ENCODE assay signal across 8 cellular contexts in genomic region chr19:43620061-43621001, GRCh38. TPM values are rescaled to one million over a fixed set of nuclear protein-coding genes. Genes with fewer than 3 reads are reported as not detected.
DNase-seq lines count a peak whose midpoint lies in the region; ATAC-seq lines count a peak whose summit lies in the region.

No MANE protein-coding gene starts in this region.

- ATAC-seq in activated T-helper 17 cell treated with anti-CD3 and anti-CD28 coated beads, Interleukin-2, amount 50 U/mL, for 72 hours (replicated peaks): no peak
- ATAC-seq in right cardiac atrium: peak in 1 of 2 donors; percentile 3

- no peaks in the 10 kb centered on the region for H3K9me3 ChIP-seq in right cardiac atrium (ENCODE audit: control insufficient read depth, low read length)

- H3K27me3 Mint-ChIP-seq in activated T-helper 17 cell treated with anti-CD3 and anti-CD28 coated beads, Interleukin-2, amount 50 U/mL, for 72 hours: no peaks in the 10 kb centered on the region

- peak; percentile 63 for DNase-seq in NCI-H1417 treated with DMSO at 0.1 percent for 48 hours (lab: John Stamatoyannopoulos, UW)
- DNase-seq in NCI-H1417 (lab: John Stamatoyannopoulos, UW): no peak
- DNase-seq in right cardiac atrium: peak in 1 of 3 donors; percentile 95
- DNase-seq in stimulated activated CD8-positive, alpha-beta memory T cell treated with anti-CD3 and anti-CD28 coated beads, Interleukin-15, amount 100 ng/mL, for 1 hour (ENCODE audit: low read depth): peak; percentile 72
- no peak for DNase-seq in kidney glomerular epithelial cell (lab: John Stamatoyannopoulos, UW)
- DNase-seq in NCI-H2081 (lab: John Stamatoyannopoulos, UW): no peak
- no peak for DNase-seq in GDM1 (lab: John Stamatoyannopoulos, UW)

- WGBS in right cardiac atrium: 40% methylated on average over 23 of the region's 23 CpGs

- peaks cover 7% of the 10 kb centered on the region for H3K36me3 Mint-ChIP-seq in activated T-helper 17 cell treated with anti-CD3 and anti-CD28 coated beads, Interleukin-2, amount 50 U/mL, for 72 hours (ENCODE audit: low read depth)

- H3K9me3 Mint-ChIP-seq in activated T-helper 17 cell treated with anti-CD3 and anti-CD28 coated beads, Interleukin-2, amount 50 U/mL, for 72 hours: no peaks in the 10 kb centered on the region

- peaks cover 6% of the 10 kb centered on the region for H3K4me1 Mint-ChIP-seq in activated T-helper 17 cell treated with anti-CD3 and anti-CD28 coated beads, Interleukin-2, amount 50 U/mL, for 72 hours

- peak overlapping the region; percentile 95 for H3K4me3 Mint-ChIP-seq in activated T-helper 17 cell treated with anti-CD3 and anti-CD28 coated beads, Interleukin-2, amount 50 U/mL, for 72 hours

- H3K4me1 ChIP-seq in right cardiac atrium (ENCODE audit: control insufficient read depth, insufficient read depth, low read length): no peaks in the 10 kb centered on the region

- H3K27me3 ChIP-seq in right cardiac atrium (ENCODE audit: control insufficient read depth, insufficient read depth): no peaks in the 10 kb centered on the region

- H3K27ac Mint-ChIP-seq in activated T-helper 17 cell treated with anti-CD3 and anti-CD28 coated beads, Interleukin-2, amount 50 U/mL, for 72 hours: peak overlapping the region; percentile 97

- peak overlapping the region; percentile 51 for H3K4me3 ChIP-seq in right cardiac atrium (ENCODE audit: low read length)

- intact Hi-C loops in right cardiac atrium (cut with DNase I): no loop called here

- H3K27ac ChIP-seq in right cardiac atrium (ENCODE audit: low read length): peak overlapping the region; percentile 69

RNA-seq across cellular contexts. Expression of gene ZNF428, which starts 0.9 kb away (rescaled TPM):
- total RNA-seq in activated T-helper 17 cell treated with anti-CD3 and anti-CD28 coated beads, Interleukin-2, amount 50 U/mL, for 72 hours: 10 to 100 TPM; 12.9 to 27.6 TPM
- total RNA-seq in right cardiac atrium: 10 to 100 TPM; 41.4 to 50.6 (median 45.7) TPM
- polyA plus RNA-seq in right cardiac atrium: 65.0 TPM

RNA-seq across cellular contexts. Expression of gene SRRM5, which starts 8.4 kb away (rescaled TPM):
- 1 to 10 TPM in 1 of 2 donors, under 1 TPM in 1; 0.74 to 1.4 TPM for total RNA-seq in activated T-helper 17 cell treated with anti-CD3 and anti-CD28 coated beads, Interleukin-2, amount 50 U/mL, for 72 hours
- under 1 TPM in 3 of 4 donors, not detected in 1; 0.23 to 0.29 (median 0.28) TPM for total RNA-seq in right cardiac atrium
- 0.34 TPM for polyA plus RNA-seq in right cardiac atrium

RNA-seq across cellular contexts. Expression of gene CADM4, which starts 19.3 kb away (rescaled TPM):
- total RNA-seq in activated T-helper 17 cell treated with anti-CD3 and anti-CD28 coated beads, Interleukin-2, amount 50 U/mL, for 72 hours: under 1 TPM; 0.22 to 0.61 TPM
- 10 to 100 TPM; 12.4 to 15.9 (median 14.1) TPM for total RNA-seq in right cardiac atrium
- 17.6 TPM for polyA plus RNA-seq in right cardiac atrium

RNA-seq across cellular contexts. Expression of gene ZNF576, which starts 23.9 kb away (rescaled TPM):
- 10 to 100 TPM; 17.8 to 23.3 TPM for total RNA-seq in activated T-helper 17 cell treated with anti-CD3 and anti-CD28 coated beads, Interleukin-2, amount 50 U/mL, for 72 hours
- total RNA-seq in right cardiac atrium: 10 to 100 TPM; 11.5 to 15.4 (median 13.0) TPM
- 11.6 TPM for polyA plus RNA-seq in right cardiac atrium

RNA-seq across cellular contexts. Expression of gene IRGQ, which starts 24.4 kb away (rescaled TPM):
- total RNA-seq in activated T-helper 17 cell treated with anti-CD3 and anti-CD28 coated beads, Interleukin-2, amount 50 U/mL, for 72 hours: 10 to 100 TPM; 18.3 to 22.1 TPM
- 10 to 100 TPM; 19.4 to 29.2 (median 24.7) TPM for total RNA-seq in right cardiac atrium
- polyA plus RNA-seq in right cardiac atrium: 9.4 TPM

Comparison
In these comparisons a context has a peak if more than half of its experiments do, and no peak if none do; other contexts are left out.
1. DNase-seq: peak in NCI-H1417 treated with DMSO at 0.1 percent for 48 hours (single experiment) and stimulated activated CD8-positive, alpha-beta memory T cell treated with anti-CD3 and anti-CD28 coated beads, Interleukin-15, amount 100 ng/mL, for 1 hour (single experiment); none in NCI-H1417 (0 of 3), kidney glomerular epithelial cell (single experiment), NCI-H2081 (0 of 2) and GDM1 (single experiment).
2. RNA of gene CADM4, which starts 19.3 kb away (total RNA-seq): 12.4 to 15.9 TPM in right cardiac atrium; 0.22 to 0.61 TPM in activated T-helper 17 cell treated with anti-CD3 and anti-CD28 coated beads, Interleukin-2, amount 50 U/mL, for 72 hours; every median in the first group is over 4 times any median in the second.